1 cellular context compared by ENCODE assay signal in the genomic region with DNA sequence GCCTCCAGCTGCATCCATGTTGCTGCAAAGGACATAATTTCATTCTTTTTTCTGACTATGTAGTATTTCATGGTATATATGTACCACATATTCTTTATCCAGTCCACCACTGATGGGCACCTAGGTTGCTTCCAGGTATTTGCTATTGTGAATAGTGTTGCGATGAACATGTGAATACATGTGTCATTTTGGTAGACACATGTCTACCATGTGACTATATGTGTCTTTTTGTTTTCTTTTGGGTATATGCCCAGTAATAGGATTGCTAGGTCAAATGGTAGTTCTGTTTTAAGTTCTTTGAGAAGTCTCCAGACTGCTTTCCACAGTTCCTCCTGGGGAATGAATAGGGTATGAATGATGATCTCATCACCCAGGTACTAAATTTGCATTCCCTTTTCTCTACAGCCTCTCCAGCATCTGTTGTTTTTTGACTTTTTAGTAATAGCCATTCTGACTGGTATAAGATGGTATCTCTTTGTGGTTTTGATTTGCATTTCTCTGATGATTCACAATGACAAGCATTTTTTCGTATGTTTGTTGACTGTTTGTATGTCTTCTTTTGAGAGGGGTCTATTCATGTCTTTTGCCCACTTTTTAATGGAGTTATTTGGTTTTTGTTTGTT.
TF ChIP-seq lines count a peak whose summit lies in the region.

No MANE protein-coding gene starts in this region.

TF ChIP-seq in IMR-90, 13 proteins besides CTCF, POLR2A, EP300 and RAD21:
- TF ChIP-seq SMC3 (IDR thresholded peaks at IDR 0.05; ENCODE audit: low read depth, low read length) (no peak), NFE2L2 (IDR thresholded peaks at IDR 0.05; ENCODE audit: low read depth, low read length) (0 out of 2 replicates have a peak, but pooled peaks have one; percentile 32)
